In the genomic region with DNA sequence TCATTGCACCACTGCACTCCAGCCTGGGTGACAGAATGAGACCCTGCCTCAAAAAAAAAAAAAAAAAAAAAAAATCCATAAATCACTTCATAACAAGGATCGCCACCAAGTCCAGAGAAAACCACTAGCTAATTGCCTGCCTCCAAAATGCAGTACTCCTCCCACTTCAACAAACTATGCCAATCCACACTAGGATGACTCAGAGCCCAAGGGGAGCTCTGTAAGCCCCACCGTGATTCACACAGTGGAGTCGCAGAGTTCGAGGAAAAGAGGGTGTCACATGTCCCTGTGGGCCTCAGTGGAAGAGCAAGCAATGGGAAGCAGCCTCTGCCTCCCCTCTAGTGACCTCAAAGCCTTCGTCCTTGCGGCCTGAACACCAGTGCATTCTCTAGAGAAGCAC, we compare ENCODE assay signal across 13 cellular contexts. TPM values are rescaled to one million over a fixed set of nuclear protein-coding genes. Genes with fewer than 3 reads are reported as not detected.
DNase-seq lines count a peak whose midpoint lies in the region; ATAC-seq and TF ChIP-seq lines count a peak whose summit lies in the region.
"Had no signal": no experiment of that assay in that cellular context is flagged by ENCODE, and none has a peak within 500 bp of the region (broad histone marks: within the 10 kb centered on the region; RNA-seq: fewer than 3 reads in every experiment).

No MANE protein-coding gene starts in this region.

- H3K4me3 Mint-ChIP-seq in naive thymus-derived CD8-positive, alpha-beta T cell: no peak overlapping the region
- H3K4me3 Mint-ChIP-seq: neural crest cell, WTC11 had no signal

- H3K27ac Mint-ChIP-seq in naive thymus-derived CD8-positive, alpha-beta T cell: peak overlapping the region in 3 of 10 donors; percentile 20 to 76 (median 47)
- H3K27ac Mint-ChIP-seq: WTC11 had no signal

- H3K4me2 ChIP-seq in fibroblast of lung (ENCODE audit: extremely low read depth, insufficient read depth, low read length): peak overlapping the region; percentile 28
- H3K4me2 ChIP-seq: BLaER1 had no signal

- TF ChIP-seq POLR2A in transverse colon (IDR thresholded peaks at IDR 0.05): no peak

- in situ Hi-C loops in transverse colon (cut with MboI; ENCODE audit: low pct_ligation_motif_present in 1 of 4, low pct_unique_long_range_greater_than_20kb in 1 of 4, low sequenced_read_pairs in 3 of 4): no loop called here

- TF ChIP-seq CTCF in fibroblast of lung (conservative IDR thresholded peaks at IDR 0.05 in 1 of 2, IDR thresholded peaks at IDR 0.05 in 1 of 2; ENCODE audit: low read depth in 1 of 2, low read length in 2 of 2): no peak
- no peak for TF ChIP-seq CTCF in transverse colon (IDR thresholded peaks at IDR 0.05)

- H3K36me3 Mint-ChIP-seq in naive thymus-derived CD8-positive, alpha-beta T cell: peaks cover 0 to 98% (median 5%) of the 10 kb centered on the region in 3 donors

- peak; percentile 87 for ATAC-seq in stimulated activated naive CD8-positive, alpha-beta T cell treated with anti-CD3 and anti-CD28 coated beads, Interleukin-15, Interleukin-2, amounts not matched to agents 100 U/mL and 50 U/mL, for 24 hours
- ATAC-seq in naive thymus-derived CD8-positive, alpha-beta T cell: no peak
- ATAC-seq: WTC11 had no signal

- 64% methylated on average over 6 of the region's 6 CpGs; no CpG with 5 or more reads in 1 of the 2 donors for WGBS in transverse colon (ENCODE audit: low coverage in 1 of 2), 2 donors

- no peak overlapping the region for H2AFZ ChIP-seq in fibroblast of lung (ENCODE audit: low read length)

- H3K9me3 Mint-ChIP-seq in naive thymus-derived CD8-positive, alpha-beta T cell: no peaks in the 10 kb centered on the region
- H3K9me3 Mint-ChIP-seq: neural crest cell, WTC11 had no signal

- intact Hi-C loops in transverse colon (cut with DNase I; ENCODE audit: low total_unique reads): no loop called here

- no peak for TF ChIP-seq EP300 in transverse colon (IDR thresholded peaks at IDR 0.05; ENCODE audit: low read depth)

- H3K27me3 Mint-ChIP-seq in naive thymus-derived CD8-positive, alpha-beta T cell: no peaks in the 10 kb centered on the region

- H3K4me3 ChIP-seq in SJCRH30 (no peak overlapping the region), fibroblast of lung (replicated peaks in 1 of 4; ENCODE audit: control extremely low read depth in 1 of 4, insufficient read depth in 1 of 4, low read depth in 3 of 4, low read length in 4 of 4) (no peak overlapping the region), transverse colon (no peak overlapping the region)
- H3K4me3 ChIP-seq: BLaER1, testis had no signal

- DNase-seq in activated CD4-positive, alpha-beta T cell treated with anti-CD3 and anti-CD28 coated beads for 48 hours: peak; percentile 58
- DNase-seq in activated CD4-positive, alpha-beta T cell treated with anti-CD3 and anti-CD28 coated beads for 1 hour: no peak
- peak; percentile 54 to 68 for DNase-seq in SJCRH30
- DNase-seq in fibroblast of lung (ENCODE audit: low read depth in 2 of 2): peak; percentile 87 to 93
- DNase-seq in stimulated activated naive CD8-positive, alpha-beta T cell treated with anti-CD3 and anti-CD28 coated beads, Interleukin-15, Interleukin-2, amounts not matched to agents 100 U/mL and 50 U/mL, for 24 hours: peak; percentile 43
- DNase-seq in NCI-H2107 (lab: John Stamatoyannopoulos, UW): no peak
- no peak for DNase-seq in naive thymus-derived CD8-positive, alpha-beta T cell
- no peak for DNase-seq in transverse colon
- DNase-seq: effector memory CD4-positive, alpha-beta T cell; testis had no signal

- peaks cover 60% of the 10 kb centered on the region for H3K79me2 ChIP-seq in fibroblast of lung (ENCODE audit: control insufficient read depth, insufficient read depth, low read length)

- H3K9me3 ChIP-seq in SJCRH30 (replicated peaks) (no peaks in the 10 kb centered on the region), fibroblast of lung (ENCODE audit: control insufficient read depth, insufficient read depth, low read depth, low read length) (no peaks in the 10 kb centered on the region), transverse colon (no peaks in the 10 kb centered on the region)
- H3K9me3 ChIP-seq: BLaER1, testis had no signal

- POLR2A ChIA-PET in naive thymus-derived CD8-positive, alpha-beta T cell (lab: Charles Lee): interaction anchor here (0.7 to 1.5 kb wide), 2 partner anchors 9 to 605 kb away, joined by 3 read pairs; a partner anchor contains a TSS

- peaks cover 100% of the 10 kb centered on the region for H3K36me3 ChIP-seq in SJCRH30
- peaks cover 37% of the 10 kb centered on the region for H3K36me3 ChIP-seq in fibroblast of lung (ENCODE audit: control insufficient read depth, insufficient read depth, low read length)
- H3K36me3 ChIP-seq in transverse colon: peaks cover 0 to 74% (median 31%) of the 10 kb centered on the region in 4 donors

- peaks cover 22 to 55% (median 40%) of the 10 kb centered on the region in 4 donors for H3K4me1 Mint-ChIP-seq in naive thymus-derived CD8-positive, alpha-beta T cell
- H3K4me1 Mint-ChIP-seq: WTC11 had no signal

- H3K9ac ChIP-seq in fibroblast of lung (ENCODE audit: insufficient read depth, low read length): no peak overlapping the region
- H3K9ac ChIP-seq: BLaER1 had no signal

- H3K4me1 ChIP-seq in SJCRH30 (peaks cover 31% of the 10 kb centered on the region), fibroblast of lung (ENCODE audit: control insufficient read depth, extremely low read depth, insufficient read depth, low read length) (peaks cover 17% of the 10 kb centered on the region), transverse colon (no peaks in the 10 kb centered on the region)
- H3K4me1 ChIP-seq: testis had no signal

- no peaks in the 10 kb centered on the region for H3K27me3 ChIP-seq in SJCRH30
- no peaks in the 10 kb centered on the region for H3K27me3 ChIP-seq in fibroblast of lung (ENCODE audit: control insufficient read depth, insufficient read depth, low read length)
- no peaks in the 10 kb centered on the region for H3K27me3 ChIP-seq in transverse colon
- H3K27me3 ChIP-seq: BLaER1, testis had no signal

- H4K20me1 ChIP-seq in fibroblast of lung (ENCODE audit: control insufficient read depth, extremely low read depth, insufficient read depth, low read length): peaks cover 9% of the 10 kb centered on the region

- no peak overlapping the region for H3K27ac ChIP-seq in SJCRH30
- peak overlapping the region; percentile 18 for H3K27ac ChIP-seq in fibroblast of lung (ENCODE audit: insufficient read depth, low read length)
- H3K27ac ChIP-seq in transverse colon: no peak overlapping the region
- H3K27ac ChIP-seq: BLaER1, testis had no signal

RNA-seq across cellular contexts. Expression of a gene that starts 9.1 kb away (rescaled TPM):
- 35.3 and 42.8 TPM in 2 replicates for total RNA-seq in SJCRH30 (2014; rRNA removed; shearing (Covaris generic))
- 5.4 and 10.6 TPM in 2 replicates for total RNA-seq in fibroblast of lung
- polyA plus RNA-seq in fibroblast of lung: 15.0 and 50.2 TPM in 2 replicates
- polyA plus RNA-seq in fibroblast of lung (2012): 20.8 and 99.2 TPM in 2 replicates
- polyA minus RNA-seq in fibroblast of lung (ENCODE audit: low replicate concordance): 17.0 and 65.8 TPM in 2 replicates
- 10 to 100 TPM; 75.3 to 78.2 TPM for total RNA-seq in naive thymus-derived CD8-positive, alpha-beta T cell
- 100 to 1,000 TPM in 1 of 3 donors, 10 to 100 TPM in 2; 33.8 to 127 (median 57.0) TPM for polyA plus RNA-seq in naive thymus-derived CD8-positive, alpha-beta T cell
- 100 to 1,000 TPM in 1 of 4 donors, 10 to 100 TPM in 3; 15.8 to 191 (median 43.7) TPM for total RNA-seq in transverse colon

RNA-seq across cellular contexts. Expression of a gene that starts 46.6 kb away (rescaled TPM):
- total RNA-seq in SJCRH30 (2014; rRNA removed; shearing (Covaris generic)): 48.2 and 51.5 TPM in 2 replicates
- total RNA-seq in fibroblast of lung (22.1 and 31.4 TPM in 2 replicates), transverse colon (10 to 100 TPM; 22.7 to 67.0 (median 56.7) TPM)
- 15.6 and 19.5 TPM in 2 replicates for polyA plus RNA-seq in fibroblast of lung
- 12.7 and 15.4 TPM in 2 replicates for polyA plus RNA-seq in fibroblast of lung (2012)
- 13.8 and 15.2 TPM in 2 replicates for polyA minus RNA-seq in fibroblast of lung (ENCODE audit: low replicate concordance)
- 10 to 100 TPM; 49.7 to 56.2 TPM for total RNA-seq in naive thymus-derived CD8-positive, alpha-beta T cell
- polyA plus RNA-seq in naive thymus-derived CD8-positive, alpha-beta T cell: 10 to 100 TPM in 1 of 3 donors, 1 to 10 TPM in 2; 8.8 to 13.8 (median 9.3) TPM

Comparison
In these comparisons a context has a peak if more than half of its experiments do, and no peak if none do; other contexts are left out.
1. DNase-seq: peak in activated CD4-positive, alpha-beta T cell treated with anti-CD3 and anti-CD28 coated beads for 48 hours (single experiment), SJCRH30 (2 of 2), fibroblast of lung (2 of 2) and stimulated activated naive CD8-positive, alpha-beta T cell treated with anti-CD3 and anti-CD28 coated beads, Interleukin-15, Interleukin-2, amounts not matched to agents 100 U/mL and 50 U/mL, for 24 hours (single experiment); none in activated CD4-positive, alpha-beta T cell treated with anti-CD3 and anti-CD28 coated beads for 1 hour (single experiment), NCI-H2107 (single experiment), naive thymus-derived CD8-positive, alpha-beta T cell (0 of 10) and transverse colon (single experiment).